ENCODE assay signal across 9 cellular contexts in genomic region chr13:98869408-98870090, GRCh38.
A peak's percentile ranks its signal among the peaks of the same experiment; 100 is the strongest.
DNase-seq lines count a peak whose midpoint lies in the region; ATAC-seq and TF ChIP-seq lines count a peak whose summit lies in the region.
"Had no signal": no experiment of that assay in that cellular context is flagged by ENCODE, and none has a peak within 500 bp of the region (broad histone marks: within the 10 kb centered on the region; RNA-seq: fewer than 3 reads in every experiment).

No MANE protein-coding gene starts in this region.

- H3K9me3 ChIP-seq in Panc1 (ENCODE audit: control insufficient read depth, insufficient read depth, low read depth, low read length) (no peaks in the 10 kb centered on the region), sigmoid colon (peaks cover 0 to 8% (median 4%) of the 10 kb centered on the region in 4 donors)

- H3K23ac ChIP-seq in mesendoderm (ENCODE audit: low read length), result no peak overlapping the region

- H3K4me2 ChIP-seq in mesendoderm (ENCODE audit: low read length), result no peak overlapping the region

- no peak overlapping the region for H3K4ac ChIP-seq in mesendoderm (ENCODE audit: low read depth, low read length)

- DNase-seq in Right ventricle myocardium inferior (ENCODE audit: missing footprints) (no peak), cardiac septum (ENCODE audit: low spot score) (no peak), Panc1 (ENCODE audit: low read depth, low spot score) (no peak), foreskin keratinocyte (peak in 1 of 2 donors; percentile 11), type B pancreatic cell (ENCODE audit: extremely low spot score, unreplicated experiment) (no peak), sigmoid colon (no peak), mesendoderm (no peak), GOT3 (lab: John Stamatoyannopoulos, UW) (no peak)
- DNase-seq: activated B cell treated with CpG ODN at 0.5 μM for 24 hours had no signal

- TF ChIP-seq CTCF in Panc1 (IDR thresholded peaks at IDR 0.05) (peak; percentile 16; the same call in 1 of the 2 replicates), foreskin keratinocyte (conservative IDR thresholded peaks at IDR 0.05) (peak; percentile 62), type B pancreatic cell (conservative IDR thresholded peaks at IDR 0.05) (peak; percentile 47), sigmoid colon (IDR thresholded peaks at IDR 0.05) (no peak)

- H3K18ac ChIP-seq in mesendoderm (ENCODE audit: low read length), result no peak overlapping the region

- no peak overlapping the region for H4K8ac ChIP-seq in mesendoderm (ENCODE audit: low read depth, low read length)

- no peak overlapping the region for H3K27ac Mint-ChIP-seq in type B pancreatic cell
- H3K27ac Mint-ChIP-seq: activated B cell treated with CpG ODN at 0.5 μM for 24 hours had no signal

- H2AK5ac ChIP-seq in mesendoderm (ENCODE audit: low read length), result no peak overlapping the region

- no peak overlapping the region for H3K4me3 Mint-ChIP-seq in type B pancreatic cell
- H3K4me3 Mint-ChIP-seq: activated B cell treated with CpG ODN at 0.5 μM for 24 hours had no signal

- H3K36me3 ChIP-seq in Panc1 (ENCODE audit: control insufficient read depth, insufficient read depth, low read length) (no peaks in the 10 kb centered on the region), sigmoid colon (peaks cover 13 to 74% (median 19%) of the 10 kb centered on the region in 4 donors), mesendoderm (ENCODE audit: control insufficient read depth, insufficient read depth, low read length) (no peaks in the 10 kb centered on the region)

- no peak overlapping the region for H3K4me3 ChIP-seq in Panc1 (ENCODE audit: low read depth in 2 of 2, low read length in 2 of 2)
- H3K4me3 ChIP-seq in sigmoid colon, result no peak overlapping the region
- H3K4me3 ChIP-seq in mesendoderm (ENCODE audit: low read length), result no peak overlapping the region

- CTCF ChIA-PET in Panc1 (lab: Charles Lee), result no interaction called here

- 77 to 82% methylated on average over 6 of the region's 6 CpGs for WGBS in sigmoid colon, 2 donors
- no CpG with 5 or more reads among the region's 6 CpGs for WGBS in mesendoderm (ENCODE audit: extremely low coverage, insufficient coverage, low lambda C conversion rate)

- no peaks in the 10 kb centered on the region for H3K27me3 Mint-ChIP-seq in type B pancreatic cell
- H3K27me3 Mint-ChIP-seq: activated B cell treated with CpG ODN at 0.5 μM for 24 hours had no signal

- peak; percentile 37 for ATAC-seq in Right ventricle myocardium inferior
- no peak for ATAC-seq in Panc1
- peak; percentile 44 for ATAC-seq in foreskin keratinocyte

- no peaks in the 10 kb centered on the region for H3K79me1 ChIP-seq in mesendoderm (ENCODE audit: low read length)

- in situ Hi-C loops in Panc1 (cut with HindIII; ENCODE audit: low pct_unique_long_range_greater_than_20kb, low sequenced_read_pairs), result no loop called here

- POLR2A ChIA-PET in Panc1 (lab: Charles Lee), result no interaction called here

- intact Hi-C loops in Right ventricle myocardium inferior (cut with DNase I) (no loop called here), cardiac septum (cut with DNase I) (no loop called here), Panc1 (cut with micrococcal nuclease; ENCODE audit: unreplicated experiment) (loop anchor here (10.0 kb wide), 1 partner anchor 165 kb away; no protein-coding TSS in a partner anchor), sigmoid colon (cut with DNase I) (no loop called here)

- peaks cover 7% of the 10 kb centered on the region for H3K9me3 Mint-ChIP-seq in type B pancreatic cell

- H3K4me1 Mint-ChIP-seq in type B pancreatic cell (ENCODE audit: unreplicated experiment), result peaks cover 4% of the 10 kb centered on the region
- H3K4me1 Mint-ChIP-seq: activated B cell treated with CpG ODN at 0.5 μM for 24 hours had no signal

- no peak overlapping the region for H2BK5ac ChIP-seq in mesendoderm (ENCODE audit: low read length)

- H4K5ac ChIP-seq in mesendoderm (ENCODE audit: low read length), result no peak overlapping the region

- H3K4me1 ChIP-seq in Panc1 (ENCODE audit: control insufficient read depth, insufficient read depth, low read length) (no peaks in the 10 kb centered on the region), foreskin keratinocyte (no peaks in the 10 kb centered on the region), sigmoid colon (no peaks in the 10 kb centered on the region), mesendoderm (ENCODE audit: control insufficient read depth, low read depth, low read length) (no peaks in the 10 kb centered on the region)

- H3K27ac ChIP-seq in Panc1 (ENCODE audit: low read length), result no peak overlapping the region
- no peak overlapping the region for H3K27ac ChIP-seq in foreskin keratinocyte
- H3K27ac ChIP-seq in sigmoid colon, result peak overlapping the region in 1 of 4 donors; percentile 17
- H3K27ac ChIP-seq in mesendoderm (ENCODE audit: low read depth, low read length), result no peak overlapping the region

- no peak overlapping the region for H2BK120ac ChIP-seq in mesendoderm (ENCODE audit: low read depth, low read length)

- H3K9ac ChIP-seq in mesendoderm (ENCODE audit: low read length), result no peak overlapping the region

- peaks cover 43% of the 10 kb centered on the region for H3K36me3 Mint-ChIP-seq in type B pancreatic cell

- no peak overlapping the region for H3K56ac ChIP-seq in mesendoderm (ENCODE audit: low read length)

- no TSS peak for BruUV-seq in Panc1 (replicated peaks; lab: Mats Ljungman, UMichigan)

- TF ChIP-seq EP300 in sigmoid colon (IDR thresholded peaks at IDR 0.05), result no peak

- H2BK15ac ChIP-seq in mesendoderm (replicated peaks; ENCODE audit: low read depth), result no peak overlapping the region

- H3K27me3 ChIP-seq in Panc1 (ENCODE audit: control insufficient read depth, insufficient read depth, low read length), result no peaks in the 10 kb centered on the region
- no peaks in the 10 kb centered on the region for H3K27me3 ChIP-seq in foreskin keratinocyte
- no peaks in the 10 kb centered on the region for H3K27me3 ChIP-seq in sigmoid colon
- no peaks in the 10 kb centered on the region for H3K27me3 ChIP-seq in mesendoderm (ENCODE audit: insufficient read depth, low read length, poor library complexity)

- no peak for TF ChIP-seq POLR2A in sigmoid colon (IDR thresholded peaks at IDR 0.05)

- H3K79me2 ChIP-seq in mesendoderm (ENCODE audit: control insufficient read depth, insufficient read depth, low read length), result no peaks in the 10 kb centered on the region

Comparison
In these comparisons a context has a peak if more than half of its experiments do, and no peak if none do; other contexts are left out.
1. CTCF ChIP-seq: peak in Panc1 (single experiment), foreskin keratinocyte (single experiment) and type B pancreatic cell (single experiment); none in sigmoid colon (0 of 4).